8 cellular contexts compared by ENCODE assay signal in genomic region chr5:87541033-87541432, GRCh38.
A peak's percentile ranks its signal among the peaks of the same experiment; 100 is the strongest.
DNase-seq lines count a peak whose midpoint lies in the region; ATAC-seq and TF ChIP-seq lines count a peak whose summit lies in the region.
"Had no signal": no experiment of that assay in that cellular context is flagged by ENCODE, and none has a peak within 500 bp of the region (broad histone marks: within the 10 kb centered on the region; RNA-seq: fewer than 3 reads in every experiment).

No MANE protein-coding gene starts in this region.

- no peak overlapping the region for H3K4me3 ChIP-seq in RWPE2 (ENCODE audit: severe bottlenecking)
- H3K4me3 ChIP-seq in CD4-positive, alpha-beta memory T cell (ENCODE audit: low read length in 2 of 2), result no peak overlapping the region
- H3K4me3 ChIP-seq: K562 had no signal

- no peaks in the 10 kb centered on the region for H3K4me1 ChIP-seq in RWPE2 (ENCODE audit: insufficient read depth, poor library complexity, severe bottlenecking)
- no peaks in the 10 kb centered on the region for H3K4me1 ChIP-seq in CD4-positive, alpha-beta memory T cell (ENCODE audit: insufficient read depth, low read length)

- peak; percentile 26 for TF ChIP-seq CTCF in RWPE2 (IDR thresholded peaks at IDR 0.05; ENCODE audit: poor library complexity, severe bottlenecking)

- H3K36me3 Mint-ChIP-seq in CD4-positive, alpha-beta memory T cell, result no peaks in the 10 kb centered on the region

- peak; percentile 93 for ATAC-seq in RWPE2 (ENCODE audit: low read depth)
- ATAC-seq: K562 had no signal

- peak; percentile 11 for DNase-seq in HK-2 (ENCODE audit: unreplicated experiment)
- DNase-seq in RWPE2 (ENCODE audit: low spot score), result peak; percentile 38
- DNase-seq in fibroblast of the conjunctiva (ENCODE audit: low read depth), result peak; percentile 41
- DNase-seq in renal cortical epithelial cell (ENCODE audit: low read depth), result peak; percentile 43
- no peak for DNase-seq in cortex of kidney (lab: John Stamatoyannopoulos, UW)
- DNase-seq in CD4-positive, alpha-beta memory T cell, result no peak
- no peak for DNase-seq in stimulated activated CD4-positive, alpha-beta T cell treated with anti-CD3 and anti-CD28 coated beads, Interleukin-2, amount 100 ng/mL, for 24 hours

- intact Hi-C loops in CD4-positive, alpha-beta memory T cell (cut with micrococcal nuclease), result no loop called here

- CTCF ChIA-PET in CD4-positive, alpha-beta memory T cell (lab: Charles Lee; ENCODE audit: partially characterized antibody), result no interaction called here

- H3K27me3 ChIP-seq in RWPE2 (ENCODE audit: insufficient read depth, poor library complexity, severe bottlenecking), result peaks cover 9% of the 10 kb centered on the region
- no peaks in the 10 kb centered on the region for H3K27me3 ChIP-seq in CD4-positive, alpha-beta memory T cell (ENCODE audit: insufficient read depth, low read length)

- H3K9me3 ChIP-seq in RWPE2 (ENCODE audit: severe bottlenecking), result no peaks in the 10 kb centered on the region
- no peaks in the 10 kb centered on the region for H3K9me3 ChIP-seq in CD4-positive, alpha-beta memory T cell (ENCODE audit: control insufficient read depth in 1 of 2, low read length in 2 of 2)

- peaks cover 0 to 1% (median 0%) of the 10 kb centered on the region in 8 donors for H3K9me3 Mint-ChIP-seq in CD4-positive, alpha-beta memory T cell

- H3K27ac Mint-ChIP-seq in CD4-positive, alpha-beta memory T cell, result no peak overlapping the region

- H3K27ac ChIP-seq in RWPE2 (ENCODE audit: poor library complexity, severe bottlenecking), result no peak overlapping the region
- no peak overlapping the region for H3K27ac ChIP-seq in CD4-positive, alpha-beta memory T cell (ENCODE audit: low read depth, low read length)

- POLR2A ChIA-PET in CD4-positive, alpha-beta memory T cell (lab: Charles Lee; ENCODE audit: partially characterized antibody), result no interaction called here

- no peaks in the 10 kb centered on the region for H3K36me3 ChIP-seq in RWPE2 (ENCODE audit: low read depth)
- no peaks in the 10 kb centered on the region for H3K36me3 ChIP-seq in CD4-positive, alpha-beta memory T cell (ENCODE audit: insufficient read depth, low read length)

- peaks cover 2 to 3% of the 10 kb centered on the region in 2 donors for H3K27me3 Mint-ChIP-seq in CD4-positive, alpha-beta memory T cell

- H3K4me1 Mint-ChIP-seq in CD4-positive, alpha-beta memory T cell, result peaks cover 0 to 4% (median under 1%) of the 10 kb centered on the region in 4 donors

- H3K4me3 Mint-ChIP-seq in CD4-positive, alpha-beta memory T cell, result no peak overlapping the region

Comparison
In these comparisons a context has a peak if more than half of its experiments do, and no peak if none do; other contexts are left out.
1. DNase-seq: peak in HK-2 (single experiment), RWPE2 (single experiment), fibroblast of the conjunctiva (single experiment) and renal cortical epithelial cell (single experiment); none in cortex of kidney (single experiment), CD4-positive, alpha-beta memory T cell (0 of 5) and stimulated activated CD4-positive, alpha-beta T cell treated with anti-CD3 and anti-CD28 coated beads, Interleukin-2, amount 100 ng/mL, for 24 hours (0 of 2).